Comparison of ENCODE assay signal across 8 cellular contexts in genomic region chr22:41197808-41198585, GRCh38. TPM values are rescaled to one million over a fixed set of nuclear protein-coding genes. Genes with fewer than 3 reads are reported as not detected.
DNase-seq lines count a peak whose midpoint lies in the region; ATAC-seq and TF ChIP-seq lines count a peak whose summit lies in the region.

No MANE protein-coding gene starts in this region.

- H3K23me2 ChIP-seq in H9 (ENCODE audit: insufficient read length, low read depth, low read length, poor library complexity, severe bottlenecking), result peaks cover 12% of the 10 kb centered on the region

- no peaks in the 10 kb centered on the region for H3K79me2 ChIP-seq in H9 (ENCODE audit: insufficient read depth, low read length)
- H3K79me2 ChIP-seq in trophoblast cell (ENCODE audit: control insufficient read depth, insufficient read depth, low read length, poor library complexity), result no peaks in the 10 kb centered on the region

- H3K27me3 Mint-ChIP-seq in CD8-positive, alpha-beta memory T cell, result no peaks in the 10 kb centered on the region
- H3K27me3 Mint-ChIP-seq in H9 (ENCODE audit: low read depth), result peaks cover 52% of the 10 kb centered on the region

- H4K5ac ChIP-seq in H9 (ENCODE audit: insufficient read length, low read depth, low read length), result no peak overlapping the region

- ATAC-seq in GM19397 (IDR thresholded peaks at IDR 0.05; ENCODE audit: unreplicated experiment), result no peak

- H3K18ac ChIP-seq in H9 (ENCODE audit: insufficient read length, low read depth, low read length), result no peak overlapping the region
- no peak overlapping the region for H3K18ac ChIP-seq in trophoblast cell (ENCODE audit: low read length)

- H3K36me3 Mint-ChIP-seq in CD8-positive, alpha-beta memory T cell, result peaks cover 0 to 2% (median 0%) of the 10 kb centered on the region in 3 donors
- H3K36me3 Mint-ChIP-seq in H9 (ENCODE audit: insufficient read depth in 1 of 3, low read depth in 3 of 3), result no peaks in the 10 kb centered on the region

- H2BK120ac ChIP-seq in H9 (ENCODE audit: low read depth, low read length, poor library complexity, severe bottlenecking), result no peak overlapping the region
- H2BK120ac ChIP-seq in trophoblast cell (ENCODE audit: insufficient read depth, low read length, poor library complexity), result no peak overlapping the region

- no peak overlapping the region for H3K56ac ChIP-seq in H9 (ENCODE audit: insufficient read length, low read depth, low read length)

- POLR2A ChIA-PET in CD8-positive, alpha-beta memory T cell (lab: Charles Lee), result interaction anchor here (0.7 kb wide), 2 partner anchors 184 to 320 kb away, joined by 6 read pairs; partner anchors contain the start of gene TEF

- H3K14ac ChIP-seq in H9 (ENCODE audit: insufficient read depth, low read length) (no peak overlapping the region), trophoblast cell (ENCODE audit: low read length) (no peak overlapping the region)

- no peaks in the 10 kb centered on the region for H3K79me1 ChIP-seq in H9 (ENCODE audit: insufficient read depth, low read depth, low read length, poor library complexity, severe bottlenecking)
- no peaks in the 10 kb centered on the region for H3K79me1 ChIP-seq in trophoblast cell (ENCODE audit: low read length)

- H3K9ac ChIP-seq in H9 (ENCODE audit: extremely low read depth, insufficient read length, low read length) (peak overlapping the region; percentile 28), trophoblast cell (ENCODE audit: low read length) (peak overlapping the region; percentile 3)

- H4K8ac ChIP-seq in H9 (replicated peaks; ENCODE audit: insufficient read length, low read depth, low read length) (no peak overlapping the region), trophoblast cell (ENCODE audit: low read depth, low read length) (peak overlapping the region; percentile 7)

- no peaks in the 10 kb centered on the region for H3K9me3 ChIP-seq in CD8-positive, alpha-beta memory T cell (ENCODE audit: low read length)
- no peaks in the 10 kb centered on the region for H3K9me3 ChIP-seq in H9 (ENCODE audit: control insufficient read depth, low read depth, low read length)
- no peaks in the 10 kb centered on the region for H3K9me3 ChIP-seq in trophoblast cell (ENCODE audit: insufficient read depth, low read depth, low read length)

- whole genome bisulfite sequencing in H9 (ENCODE audit: extremely low coverage, insufficient read length, low lambda C conversion rate), result no CpG with 5 or more reads among the region's 19 CpGs
- WGBS in trophoblast cell (ENCODE audit: extremely low coverage, insufficient coverage, insufficient read length), result 100% methylated on average over 1 of the region's 19 CpGs

- TF ChIP-seq CTCF in H9 (conservative IDR thresholded peaks at IDR 0.05) (peak; percentile 19; the same call in 2 of the 3 replicates), fibroblast of villous mesenchyme (IDR thresholded peaks at IDR 0.05; ENCODE audit: insufficient read depth, low read depth, low read length) (no peak)

- H3K4me1 ChIP-seq in CD8-positive, alpha-beta memory T cell (ENCODE audit: insufficient read depth, low read length), result peaks cover 10% of the 10 kb centered on the region
- H3K4me1 ChIP-seq in H9 (ENCODE audit: insufficient read depth, low read length), result no peaks in the 10 kb centered on the region
- H3K4me1 ChIP-seq in trophoblast cell (ENCODE audit: control insufficient read depth in 1 of 2, insufficient read depth in 2 of 2, low read length in 2 of 2), result peaks cover 6 to 7% of the 10 kb centered on the region in 2 experiments

- peak overlapping the region; percentile 87 to 93 (median 92) for H3K4me3 Mint-ChIP-seq in CD8-positive, alpha-beta memory T cell
- H3K4me3 Mint-ChIP-seq in H9, result peak overlapping the region; percentile 73 to 89

- H3K9me3 Mint-ChIP-seq in CD8-positive, alpha-beta memory T cell, result no peaks in the 10 kb centered on the region
- H3K9me3 Mint-ChIP-seq in H9, result no peaks in the 10 kb centered on the region; a peak in 1 of 5 replicates

- peaks cover 11 to 19% (median 14%) of the 10 kb centered on the region in 3 donors for H3K4me1 Mint-ChIP-seq in CD8-positive, alpha-beta memory T cell
- H3K4me1 Mint-ChIP-seq in H9, result peaks cover 10 to 13% of the 10 kb centered on the region in 2 experiments

- no peak overlapping the region for H2AFZ ChIP-seq in H9 (ENCODE audit: low read length)
- H2AFZ ChIP-seq in trophoblast cell (ENCODE audit: insufficient read depth, low read length, poor library complexity), result peak overlapping the region; percentile 27

- DNase-seq in CD8-positive, alpha-beta memory T cell, result peak; percentile 15 to 73 (median 37)
- DNase-seq in H9, result no peak
- peak; percentile 48 for DNase-seq in NCI-H345 treated with DMSO at 0.1 percent for 48 hours (lab: John Stamatoyannopoulos, UW; ENCODE audit: unreplicated experiment)
- DNase-seq in activated T-cell treated with anti-CD3 and anti-CD28 coated beads for 48 hours (ENCODE audit: low read depth), result peak; percentile 55
- peak; percentile 35 for DNase-seq in fibroblast of villous mesenchyme (ENCODE audit: low read depth)
- peak in 1 of 2 donors; percentile 34 for DNase-seq in trophoblast cell
- no peak for DNase-seq in D341Med (ENCODE audit: low spot score)

- no peaks in the 10 kb centered on the region for H4K20me1 ChIP-seq in H9 (ENCODE audit: control insufficient read depth, insufficient read depth, insufficient read length)

- no peak overlapping the region for H2BK15ac ChIP-seq in H9 (ENCODE audit: low read depth, low read length)

- CTCF ChIA-PET in CD8-positive, alpha-beta memory T cell (lab: Charles Lee), result interaction anchor here (1.5 kb wide), 1 partner anchor 39 kb away, joined by 7 read pairs; no protein-coding TSS in a partner anchor

- H3K4me2 ChIP-seq in H9 (ENCODE audit: insufficient read depth, insufficient read length, low read length) (peak overlapping the region; percentile 86), trophoblast cell (ENCODE audit: low read length) (peak overlapping the region; percentile 86)

- no peak overlapping the region for H4K12ac ChIP-seq in trophoblast cell (ENCODE audit: low read depth, low read length)

- peak overlapping the region in 5 of 8 donors; percentile 6 to 87 (median 31) for H3K27ac Mint-ChIP-seq in CD8-positive, alpha-beta memory T cell
- no peak overlapping the region for H3K27ac Mint-ChIP-seq in H9

- no peak overlapping the region for H2BK12ac ChIP-seq in H9 (ENCODE audit: insufficient read length, low read depth, low read length)
- H2BK12ac ChIP-seq in trophoblast cell (ENCODE audit: low read length), result no peak overlapping the region

- H4K91ac ChIP-seq in H9 (ENCODE audit: insufficient read length, low read depth, low read length) (no peak overlapping the region), trophoblast cell (ENCODE audit: low read depth, low read length) (no peak overlapping the region)

- peak overlapping the region; percentile 93 for H3K4me3 ChIP-seq in CD8-positive, alpha-beta memory T cell (ENCODE audit: low read length)
- peak overlapping the region; percentile 85 for H3K4me3 ChIP-seq in fibroblast of villous mesenchyme (ENCODE audit: low read depth, low read length)
- H3K4me3 ChIP-seq in trophoblast cell (ENCODE audit: low read depth, low read length), result peak overlapping the region; percentile 77

- H3K36me3 ChIP-seq in CD8-positive, alpha-beta memory T cell (ENCODE audit: insufficient read depth, low read length), result no peaks in the 10 kb centered on the region
- H3K36me3 ChIP-seq in trophoblast cell (ENCODE audit: control insufficient read depth in 1 of 2, insufficient read depth in 2 of 2, low read length in 2 of 2), result no peaks in the 10 kb centered on the region

- no peak overlapping the region for H3K4ac ChIP-seq in H9 (ENCODE audit: low read depth, low read length)
- no peak overlapping the region for H3K4ac ChIP-seq in trophoblast cell (ENCODE audit: low read depth, low read length)

- no peaks in the 10 kb centered on the region for H3K27me3 ChIP-seq in CD8-positive, alpha-beta memory T cell (ENCODE audit: insufficient read depth, low read length, poor library complexity, severe bottlenecking)
- H3K27me3 ChIP-seq in H9 (ENCODE audit: insufficient read depth, low read length) (peaks cover 3% of the 10 kb centered on the region; the same call in 1 of the 2 replicates), trophoblast cell (ENCODE audit: insufficient read depth, low read length) (peaks cover 5% of the 10 kb centered on the region)

- H2AK5ac ChIP-seq in H9 (ENCODE audit: insufficient read length, low read length) (no peak overlapping the region), trophoblast cell (ENCODE audit: low read length) (no peak overlapping the region)

- no peak overlapping the region for H3T11ph ChIP-seq in H9 (ENCODE audit: low read length)

- no peak overlapping the region for H3K27ac ChIP-seq in CD8-positive, alpha-beta memory T cell (ENCODE audit: low read depth, low read length)
- no peak overlapping the region for H3K27ac ChIP-seq in H9 (ENCODE audit: insufficient read length, low read depth, low read length)
- no peak overlapping the region for H3K27ac ChIP-seq in trophoblast cell (ENCODE audit: low read depth, low read length)

- H2BK5ac ChIP-seq in H9 (ENCODE audit: insufficient read length, low read length) (no peak overlapping the region), trophoblast cell (ENCODE audit: low read depth, low read length, poor library complexity) (no peak overlapping the region)

- no peak overlapping the region for H2BK20ac ChIP-seq in H9 (ENCODE audit: low read depth, low read length, poor library complexity, severe bottlenecking)

- H3K23ac ChIP-seq in H9 (ENCODE audit: insufficient read length, low read depth, low read length) (no peak overlapping the region), trophoblast cell (ENCODE audit: low read length) (no peak overlapping the region)

RNA-seq across cellular contexts. Expression of gene L3MBTL2, which starts 7.1 kb away (rescaled TPM):
- 10 to 100 TPM; 54.4 to 55.9 TPM for total RNA-seq in CD8-positive, alpha-beta memory T cell
- 34.2 TPM for polyA plus RNA-seq in CD8-positive, alpha-beta memory T cell
- total RNA-seq in H9 (2021), result 33.6 and 34.9 TPM in 2 replicates
- 23.2 and 32.0 TPM in 2 replicates for total RNA-seq in fibroblast of villous mesenchyme
- polyA plus RNA-seq in trophoblast cell (2013), result 9.8 and 10.5 TPM in 2 replicates

RNA-seq across cellular contexts. Expression of gene CHADL, which starts 42.7 kb away (rescaled TPM):
- total RNA-seq in CD8-positive, alpha-beta memory T cell, result under 1 TPM; 0.16 to 0.20 TPM
- 0.70 TPM for polyA plus RNA-seq in CD8-positive, alpha-beta memory T cell
- 1.3 and 1.6 TPM in 2 replicates for total RNA-seq in H9 (2021)
- total RNA-seq in fibroblast of villous mesenchyme, result 0.43 and 0.64 TPM in 2 replicates
- polyA plus RNA-seq in trophoblast cell (2013), result 0.19 and 0.27 TPM in 2 replicates

Comparison
In these comparisons a context has a peak if more than half of its experiments do, and no peak if none do; other contexts are left out.
1. DNase-seq: peak in CD8-positive, alpha-beta memory T cell (5 of 5), NCI-H345 treated with DMSO at 0.1 percent for 48 hours (single experiment), activated T-cell treated with anti-CD3 and anti-CD28 coated beads for 48 hours (single experiment) and fibroblast of villous mesenchyme (single experiment); none in H9 (single experiment) and D341Med (single experiment).
2. H3K27ac Mint-ChIP-seq: peak in CD8-positive, alpha-beta memory T cell (5 of 8); none in H9 (0 of 3).
3. Peak in every context shown above with its lines, with median percentiles within 50 percentile points of each other: H3K4me3 ChIP-seq.